ENCODE assay signal across 1 cellular context in genomic region chr7:158705234-158705890, GRCh38.
TF ChIP-seq lines count a peak whose summit lies in the region.

No MANE protein-coding gene starts in this region.

TF ChIP-seq in H1, 55 proteins besides CTCF, POLR2A, EP300 and RAD21:
- TF ChIP-seq SIN3A (conservative IDR thresholded peaks at IDR 0.05 in 1 of 2, IDR thresholded peaks at IDR 0.05 in 1 of 2; ENCODE audit: low read depth in 1 of 2, low read length in 2 of 2) (peak in 1 of 2 experiments; percentile 3; a peak in 1 of 4 replicates), CHD7 (IDR thresholded peaks at IDR 0.05; ENCODE audit: insufficient replicate concordance, low read length) (no peak), FOSL1 (IDR thresholded peaks at IDR 0.05; ENCODE audit: insufficient read depth, low read depth, low read length) (no peak), GTF2F1 (IDR thresholded peaks at IDR 0.05; ENCODE audit: borderline replicate concordance, low read depth, low read length) (no peak), SP4 (IDR thresholded peaks at IDR 0.05; ENCODE audit: low read length) (no peak), JUND (IDR thresholded peaks at IDR 0.05; ENCODE audit: low read length) (no peak), SP2 (IDR thresholded peaks at IDR 0.05; ENCODE audit: low read length) (no peak), SP1 (IDR thresholded peaks at IDR 0.05; ENCODE audit: low read depth, low read length) (no peak)
